Comparison of ENCODE assay signal across 8 cellular contexts in the genomic region with DNA sequence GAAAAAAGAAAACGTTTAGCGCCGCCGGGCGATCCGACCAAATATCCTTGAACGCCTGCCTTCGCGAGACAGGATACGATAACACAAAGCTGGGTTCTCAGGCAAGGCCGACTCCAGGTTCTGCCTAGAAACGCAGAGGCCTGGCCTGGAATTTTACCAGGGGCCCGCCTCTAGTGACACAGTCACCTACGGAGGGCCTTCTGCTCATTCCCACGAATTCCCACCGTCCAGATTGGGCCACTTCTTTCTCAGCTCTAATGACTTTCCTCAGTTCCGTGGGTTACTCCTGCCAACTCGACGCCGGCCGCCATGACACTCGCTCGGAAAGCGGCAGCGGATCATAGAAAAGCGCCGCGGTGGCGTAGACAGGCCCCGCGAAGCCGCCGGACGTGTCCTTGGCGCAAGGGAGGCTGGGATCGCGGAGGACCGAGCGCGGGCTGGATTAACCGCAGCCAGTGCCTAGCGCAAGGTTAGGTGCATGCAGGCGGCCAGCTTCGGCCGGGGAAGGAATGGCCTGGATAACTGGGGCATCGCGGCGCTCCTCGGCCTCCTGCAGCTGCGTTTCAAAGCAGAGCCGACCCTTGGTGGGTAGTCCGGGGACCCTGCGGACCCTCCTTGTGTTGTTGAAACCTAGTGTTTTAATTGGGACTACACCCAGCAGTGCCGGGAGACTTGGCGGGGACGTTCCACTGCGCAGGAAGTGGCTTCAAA. TPM values are rescaled to one million over a fixed set of nuclear protein-coding genes. Genes with fewer than 3 reads are reported as not detected.
A peak's percentile ranks its signal among the peaks of the same experiment; 100 is the strongest.
DNase-seq lines count a peak whose midpoint lies in the region; ATAC-seq and TF ChIP-seq lines count a peak whose summit lies in the region.

A gene (minus strand): TSS at position 340 of the 711 bp plus-strand sequence. CDS start 374 bp downstream, outside the sequence.

- peaks cover 13% of the 10 kb centered on the region for H3K36me3 Mint-ChIP-seq in T-cell

- peak; percentile 98 for ATAC-seq in HG02763 (IDR thresholded peaks at IDR 0.05; ENCODE audit: unreplicated experiment)
- peak; percentile 91 to 97 (median 96) for ATAC-seq in T-cell (replicated peaks in 1 of 4)
- peak; percentile 98 to 99 (median 98) for ATAC-seq in heart left ventricle
- peak; percentile 100 for ATAC-seq in upper lobe of left lung (ENCODE audit: low FRiP score in 2 of 2)

- H3K4me3 ChIP-seq in GM12875 (ENCODE audit: low read depth, low read length), result peak within 1 kb of the TSS; percentile 68
- peak within 1 kb of the TSS; percentile 58 to 98 (median 84) for H3K4me3 ChIP-seq in heart left ventricle
- H3K4me3 ChIP-seq in upper lobe of left lung, result peak within 1 kb of the TSS; percentile 64 to 87 (median 76)

- no peaks in the 10 kb centered on the region for H3K27me3 ChIP-seq in heart left ventricle
- H3K27me3 ChIP-seq in upper lobe of left lung, result no peaks in the 10 kb centered on the region

- TF ChIP-seq CTCF in GM12875 (IDR thresholded peaks at IDR 0.05; ENCODE audit: borderline replicate concordance, insufficient read depth, low read depth, low read length), result no peak
- peak in 1 of 12 donors; percentile 13 for TF ChIP-seq CTCF in heart left ventricle (IDR thresholded peaks at IDR 0.05)
- peak in 2 of 6 experiments; percentile 14 to 31 for TF ChIP-seq CTCF in upper lobe of left lung (IDR thresholded peaks at IDR 0.05)

- H3K9me3 Mint-ChIP-seq in T-cell, result no peaks in the 10 kb centered on the region

- H3K9me3 ChIP-seq in heart left ventricle (no peaks in the 10 kb centered on the region), upper lobe of left lung (no peaks in the 10 kb centered on the region)

- H3K4me1 Mint-ChIP-seq in T-cell, result peaks cover 44 to 57% (median 53%) of the 10 kb centered on the region in 3 donors

- no peaks in the 10 kb centered on the region for H3K27me3 Mint-ChIP-seq in T-cell

- CTCF ChIA-PET in T-cell (lab: Charles Lee), result interaction anchor here in 1 of 2 donors (0.6 to 2.3 kb wide), 5 partner anchors 22 to 509 kb away, joined by 3 to 33 read pairs (median 3); a partner anchor contains a TSS

- DNase-seq in NCI-H1417 treated with DMSO at 0.1 percent for 48 hours (lab: John Stamatoyannopoulos, UW) (peak; percentile 75), T-cell (peak; percentile 84 to 96 (median 93)), heart left ventricle (peak; percentile 92 to 96 (median 96)), posterior cingulate gyrus (peak; percentile 94 to 99 (median 97)), upper lobe of left lung (peak; percentile 97)

- H3K36me3 ChIP-seq in heart left ventricle (peaks cover 0 to 19% (median 2%) of the 10 kb centered on the region in 9 donors), upper lobe of left lung (no peaks in the 10 kb centered on the region)

- peak within 1 kb of the TSS; percentile 97 for H3K27ac Mint-ChIP-seq in T-cell

- intact Hi-C loops in heart left ventricle (cut with DNase I) (loop anchor here in 5 of 10 donors (5.0 to 10.0 kb wide), 3 partner anchors 55 to 67 kb away; a partner anchor contains a TSS), posterior cingulate gyrus (cut with DNase I) (loop anchor here (1.0 kb wide), 1 partner anchor 66 kb away; a partner anchor contains a TSS)

- H3K4me3 Mint-ChIP-seq in T-cell, result peak within 1 kb of the TSS; percentile 97 to 100 (median 98)

- TF ChIP-seq EP300 in upper lobe of left lung (IDR thresholded peaks at IDR 0.05), result peak in 1 of 4 donors; percentile 50

- peak in 1 of 2 donors; percentile 56 for TF ChIP-seq POLR2A in heart left ventricle (IDR thresholded peaks at IDR 0.05)
- TF ChIP-seq POLR2A in upper lobe of left lung (IDR thresholded peaks at IDR 0.05), result peak in 3 of 4 donors; percentile 52 to 85 (median 83)

- POLR2A ChIA-PET in T-cell (lab: Charles Lee), result interaction anchor here (0.6 to 2.2 kb wide), 9 partner anchors 12 to 689 kb away, joined by 3 to 14 read pairs (median 4); a partner anchor contains a TSS

- peak within 1 kb of the TSS; percentile 86 for H3K27ac ChIP-seq in adipose tissue (ENCODE audit: low read depth, low read length)
- peak within 1 kb of the TSS; percentile 90 to 99 (median 96) for H3K27ac ChIP-seq in heart left ventricle
- peak within 1 kb of the TSS; percentile 95 to 98 (median 96) for H3K27ac ChIP-seq in upper lobe of left lung

- peaks cover 0 to 48% (median 34%) of the 10 kb centered on the region in 12 donors for H3K4me1 ChIP-seq in heart left ventricle
- peaks cover 26 to 46% (median 31%) of the 10 kb centered on the region in 4 donors for H3K4me1 ChIP-seq in upper lobe of left lung

- WGBS in adipose tissue, 3 donors, result 0% methylated on average over 57 of the region's 57 CpGs
- 0% methylated on average over 17 to 57 of the region's 57 CpGs for WGBS in heart left ventricle, 4 donors
- WGBS in upper lobe of left lung, 2 donors, result 0 to 1% methylated on average over 24 to 57 of the region's 57 CpGs

RNA-seq across cellular contexts. Expression of the gene that starts here (rescaled TPM):
- total RNA-seq in T-cell (10 to 100 TPM; 52.7 to 58.3 (median 54.8) TPM), heart left ventricle (10 to 100 TPM; 24.7 to 68.6 (median 55.4) TPM), upper lobe of left lung (10 to 100 TPM; 19.2 to 71.8 (median 39.1) TPM)
- polyA plus RNA-seq in adipose tissue (1 to 10 TPM; 6.8 to 7.4 (median 6.9) TPM), heart left ventricle (1 to 10 TPM; 4.8 to 8.5 TPM)

Comparison
In these comparisons a context has a peak if more than half of its experiments do, and no peak if none do; other contexts are left out.
1. Peak in every context shown above with its lines: DNase-seq, ATAC-seq, H3K4me3 ChIP-seq and H3K27ac ChIP-seq.